ENCODE assay signal across 11 cellular contexts in genomic region chr10:43227911-43228782, GRCh38. TPM values are rescaled to one million over a fixed set of nuclear protein-coding genes. Genes with fewer than 3 reads are reported as not detected.
DNase-seq lines count a peak whose midpoint lies in the region; ATAC-seq and TF ChIP-seq lines count a peak whose summit lies in the region.
"Had no signal": no experiment of that assay in that cellular context is flagged by ENCODE, and none has a peak within 500 bp of the region (broad histone marks: within the 10 kb centered on the region; RNA-seq: fewer than 3 reads in every experiment).

No MANE protein-coding gene starts in this region.

- no TSS peak for BruUV-seq in Panc1 (replicated peaks; lab: Mats Ljungman, UMichigan)

- peak overlapping the region; percentile 78; the same call in 1 of the 2 replicates for H3K9ac ChIP-seq in BLaER1
- no peak overlapping the region for H3K9ac ChIP-seq in neuronal stem cell (ENCODE audit: low read depth, low read length, poor library complexity)

- no peak overlapping the region for H4K8ac ChIP-seq in neuronal stem cell (ENCODE audit: low read depth, low read length)

- H3K4me1 ChIP-seq in BLaER1 (peaks cover 84% of the 10 kb centered on the region), Panc1 (ENCODE audit: control insufficient read depth, insufficient read depth, low read length) (0 out of 2 replicates have a peak, but pooled peaks cover 3% of the 10 kb centered on the region), neuronal stem cell (ENCODE audit: control insufficient read depth in 2 of 2, insufficient read depth in 1 of 2, low read depth in 1 of 2, low read length in 2 of 2) (peaks cover 0 to 7% of the 10 kb centered on the region in 2 donors)
- H3K4me1 ChIP-seq: breast epithelium had no signal

- no peak overlapping the region for H4K91ac ChIP-seq in neuronal stem cell (ENCODE audit: low read depth, low read length, poor library complexity)

- H3K27ac ChIP-seq in BLaER1 (peak overlapping the region; percentile 97), Panc1 (ENCODE audit: low read length) (no peak overlapping the region), neuronal stem cell (replicated peaks; ENCODE audit: low read length) (no peak overlapping the region)
- H3K27ac ChIP-seq: breast epithelium had no signal

- WGBS in neuronal stem cell (ENCODE audit: extremely low coverage in 2 of 2, insufficient read length in 2 of 2, insufficient replicate concordance in 1 of 2), 2 donors, result no CpG with 5 or more reads among the region's 14 CpGs

- POLR2A ChIA-PET in Panc1 (lab: Charles Lee), result no interaction called here

- in situ Hi-C loops in Panc1 (cut with HindIII; ENCODE audit: low pct_unique_long_range_greater_than_20kb, low sequenced_read_pairs), result no loop called here

- ATAC-seq in Panc1 (peak; percentile 2; the same call in 1 of the 2 replicates), HG03521 (IDR thresholded peaks at IDR 0.05; ENCODE audit: unreplicated experiment) (no peak)

- peaks cover 18% of the 10 kb centered on the region for H3K27me3 ChIP-seq in BLaER1
- H3K27me3 ChIP-seq in Panc1 (ENCODE audit: control insufficient read depth, insufficient read depth, low read length), result no peaks in the 10 kb centered on the region
- H3K27me3 ChIP-seq in neuronal stem cell (ENCODE audit: control insufficient read depth in 3 of 3, insufficient read depth in 3 of 3, low read depth in 1 of 3, low read length in 3 of 3), result peaks cover 15 to 72% (median 45%) of the 10 kb centered on the region in 3 experiments

- H2AK5ac ChIP-seq in neuronal stem cell (ENCODE audit: low read depth, low read length), result peak overlapping the region; percentile 41

- no peak overlapping the region for H2BK12ac ChIP-seq in neuronal stem cell (ENCODE audit: low read length)

- no peak overlapping the region for H2AFZ ChIP-seq in neuronal stem cell (ENCODE audit: low read length)

- H2BK15ac ChIP-seq in neuronal stem cell (ENCODE audit: low read length), result no peak overlapping the region

- no peak overlapping the region for H2BK5ac ChIP-seq in neuronal stem cell (ENCODE audit: low read length)

- DNase-seq in Panc1 (ENCODE audit: low read depth, low spot score) (no peak), neuronal stem cell (ENCODE audit: low spot score) (no peak), NCI-H1930 (lab: John Stamatoyannopoulos, UW) (no peak), HT-29 (ENCODE audit: low spot score) (no peak), GM10266 (ENCODE audit: extremely low spot score) (no peak)
- peak; percentile 1 for DNase-seq in effector CD4-positive, alpha-beta T cell
- DNase-seq: midbrain, NCI-H1105 treated with DMSO at 0.1 percent for 48 hours had no signal

- H3K36me3 ChIP-seq in BLaER1 (no peaks in the 10 kb centered on the region), Panc1 (ENCODE audit: control insufficient read depth, insufficient read depth, low read length) (no peaks in the 10 kb centered on the region), neuronal stem cell (replicated peaks in 1 of 2; ENCODE audit: control insufficient read depth in 2 of 2, insufficient read depth in 2 of 2, low read length in 2 of 2) (no peaks in the 10 kb centered on the region)
- H3K36me3 ChIP-seq: breast epithelium had no signal

- H3K4me3 ChIP-seq in BLaER1 (peak overlapping the region; percentile 70; the same call in 1 of the 2 replicates), Panc1 (ENCODE audit: low read depth in 2 of 2, low read length in 2 of 2) (no peak overlapping the region; a peak in 1 of 4 replicates), neuronal stem cell (ENCODE audit: low read length in 2 of 2) (peak overlapping the region in 1 of 2 donors; percentile 5)

- no peak for TF ChIP-seq CTCF in Panc1 (IDR thresholded peaks at IDR 0.05)
- TF ChIP-seq CTCF in GM10266 (IDR thresholded peaks at IDR 0.05; ENCODE audit: control insufficient read depth, insufficient read depth, low read depth, missing control alignments), result no peak

- H2BK120ac ChIP-seq in neuronal stem cell (ENCODE audit: low read depth, low read length), result no peak overlapping the region

- no peak overlapping the region for H3K18ac ChIP-seq in neuronal stem cell (ENCODE audit: low read length)

- CTCF ChIA-PET in Panc1 (lab: Charles Lee), result no interaction called here

- H4K20me1 ChIP-seq in BLaER1, result no peaks in the 10 kb centered on the region

- no peak overlapping the region for H3K4ac ChIP-seq in neuronal stem cell (ENCODE audit: low read length)

- H3K79me1 ChIP-seq in neuronal stem cell (ENCODE audit: low read depth, low read length), result no peaks in the 10 kb centered on the region

- peak overlapping the region; percentile 16 for H3K23ac ChIP-seq in neuronal stem cell (ENCODE audit: low read depth, low read length, poor library complexity)

- intact Hi-C loops in Panc1 (cut with micrococcal nuclease; ENCODE audit: unreplicated experiment), result no loop called here

- H3K4me2 ChIP-seq in BLaER1 (peak overlapping the region; percentile 94), neuronal stem cell (ENCODE audit: insufficient read depth, low read length, poor library complexity, severe bottlenecking) (no peak overlapping the region)

- no peak overlapping the region for H3K14ac ChIP-seq in neuronal stem cell (ENCODE audit: low read length)

- H3K9me3 ChIP-seq in BLaER1 (no peaks in the 10 kb centered on the region), Panc1 (ENCODE audit: control insufficient read depth, insufficient read depth, low read depth, low read length) (no peaks in the 10 kb centered on the region), neuronal stem cell (replicated peaks in 1 of 2; ENCODE audit: control insufficient read depth in 2 of 2, insufficient read depth in 1 of 2, low read depth in 1 of 2, low read length in 2 of 2) (no peaks in the 10 kb centered on the region)
- H3K9me3 ChIP-seq: breast epithelium had no signal

RNA-seq across cellular contexts. Expression of gene RASGEF1A, which starts 38.7 kb away (rescaled TPM):
- total RNA-seq in Panc1 (2021; ENCODE audit: unreplicated experiment), result 19.5 TPM
- 24.3 TPM for polyA plus RNA-seq in Panc1 (2012; ENCODE audit: insufficient read length)
- 3.5 TPM for polyA plus RNA-seq in neuronal stem cell (2013, experiment 1 of 2)
- 3.6 TPM for polyA plus RNA-seq in neuronal stem cell (2013, experiment 2 of 2)
- not detected in 2 replicates for total RNA-seq in HT-29 (2014; rRNA removed; shearing (Covaris generic))

Comparison
In these comparisons a context has a peak if more than half of its experiments do, and no peak if none do; other contexts are left out.
1. RNA of gene RASGEF1A, which starts 38.7 kb away (total RNA-seq): 19.5 TPM in Panc1 (single experiment); not detected in HT-29; every median in the first group is over 10 times any median in the second.